13 cellular contexts compared by ENCODE assay signal in genomic region chr1:8425781-8426161, GRCh38.
DNase-seq lines count a peak whose midpoint lies in the region; ATAC-seq and TF ChIP-seq lines count a peak whose summit lies in the region.
"Had no signal": no experiment of that assay in that cellular context is flagged by ENCODE, and none has a peak within 500 bp of the region (broad histone marks: within the 10 kb centered on the region; RNA-seq: fewer than 3 reads in every experiment).

No MANE protein-coding gene starts in this region.

- no peak for DNase-seq in CD4-positive, CD25-positive, alpha-beta regulatory T cell
- DNase-seq in progenitor cell of endocrine pancreas (ENCODE audit: low spot score, unreplicated experiment) (no peak), A673 (ENCODE audit: low spot score) (no peak), SKM-1 (lab: John Stamatoyannopoulos, UW; ENCODE audit: unreplicated experiment) (no peak)
- DNase-seq in stimulated activated CD4-positive, alpha-beta T cell treated with anti-CD3 and anti-CD28 coated beads, Interleukin-4, amount 100 ng/mL, for 24 hours, result no peak
- DNase-seq: COR-L47; dermis blood vessel endothelial cell; mucosa of descending colon; retina; SHP77 treated with DMSO at 0.1 percent for 48 hours; stimulated activated naive CD4-positive, alpha-beta T cell treated with Interleukin-2 at 50 U/mL for 16 hours had no signal

- H3K4me1 Mint-ChIP-seq in CD4-positive, CD25-positive, alpha-beta regulatory T cell, result peaks cover 30 to 65% (median 48%) of the 10 kb centered on the region in 4 donors
- H3K4me1 Mint-ChIP-seq in dendritic cell treated with granulocyte-macrophage colony-stimulating factor and Interleukin-4, amounts not matched to agents 40 ng/mL and 50 ng/mL, for 4 days (ENCODE audit: low read depth), result peaks cover 65% of the 10 kb centered on the region
- H3K4me1 Mint-ChIP-seq in progenitor cell of endocrine pancreas (ENCODE audit: low read depth), result peaks cover 26% of the 10 kb centered on the region

- H3K4me3 ChIP-seq in CD4-positive, CD25-positive, alpha-beta regulatory T cell (ENCODE audit: low read depth, low read length), result no peak overlapping the region
- no peak overlapping the region for H3K4me3 ChIP-seq in HUES48 (ENCODE audit: low read depth, low read length)
- H3K4me3 ChIP-seq in A673 (ENCODE audit: low read depth, low read length, poor library complexity, severe bottlenecking), result no peak overlapping the region
- H3K4me3 ChIP-seq: mucosa of descending colon had no signal

- H3K36me3 ChIP-seq in CD4-positive, CD25-positive, alpha-beta regulatory T cell (ENCODE audit: control insufficient read depth, insufficient read depth, low read length), result peaks cover under 1% of the 10 kb centered on the region
- H3K36me3 ChIP-seq in HUES48 (ENCODE audit: control insufficient read depth, insufficient read depth, low read length) (peaks cover 11% of the 10 kb centered on the region; the same call in 1 of the 2 replicates), A673 (ENCODE audit: insufficient read depth, low read length, poor library complexity, severe bottlenecking) (peaks cover 4% of the 10 kb centered on the region)

- no peaks in the 10 kb centered on the region for H3K27me3 ChIP-seq in CD4-positive, CD25-positive, alpha-beta regulatory T cell (ENCODE audit: control insufficient read depth, insufficient read depth, low read length)
- no peaks in the 10 kb centered on the region for H3K27me3 ChIP-seq in HUES48 (ENCODE audit: control insufficient read depth, insufficient read depth, low read length)
- no peaks in the 10 kb centered on the region for H3K27me3 ChIP-seq in A673 (replicated peaks; ENCODE audit: insufficient read depth, low read depth, low read length, poor library complexity)

- H3K4me3 Mint-ChIP-seq in CD4-positive, CD25-positive, alpha-beta regulatory T cell, result peak overlapping the region; percentile 48 to 94 (median 90)
- no peak overlapping the region for H3K4me3 Mint-ChIP-seq in dendritic cell treated with granulocyte-macrophage colony-stimulating factor and Interleukin-4, amounts not matched to agents 40 ng/mL and 50 ng/mL, for 4 days
- no peak overlapping the region for H3K4me3 Mint-ChIP-seq in progenitor cell of endocrine pancreas (ENCODE audit: low read depth)

- intact Hi-C loops in dendritic cell treated with granulocyte-macrophage colony-stimulating factor and Interleukin-4, amounts not matched to agents 40 ng/mL and 50 ng/mL, for 4 days (cut with micrococcal nuclease), result loop anchor here (5.0 to 10.0 kb wide), 3 partner anchors 37 to 449 kb away; partner anchors contain the start of gene ENO1
- intact Hi-C loops in A673 (cut with micrococcal nuclease; ENCODE audit: unreplicated experiment), result loop anchor here (2.0 kb wide), 1 partner anchor 51 kb away; no protein-coding TSS in a partner anchor

- no peak overlapping the region for H3K9ac ChIP-seq in HUES48 (ENCODE audit: low read depth, low read length)

- no peaks in the 10 kb centered on the region for H3K9me3 Mint-ChIP-seq in CD4-positive, CD25-positive, alpha-beta regulatory T cell
- H3K9me3 Mint-ChIP-seq in dendritic cell treated with granulocyte-macrophage colony-stimulating factor and Interleukin-4, amounts not matched to agents 40 ng/mL and 50 ng/mL, for 4 days, result no peaks in the 10 kb centered on the region
- H3K9me3 Mint-ChIP-seq in progenitor cell of endocrine pancreas (ENCODE audit: low read depth), result no peaks in the 10 kb centered on the region

- peak overlapping the region; percentile 84 for H3K27ac ChIP-seq in CD4-positive, CD25-positive, alpha-beta regulatory T cell (ENCODE audit: insufficient read depth, low read length, poor library complexity, severe bottlenecking)
- H3K27ac ChIP-seq in HUES48 (ENCODE audit: low read depth, low read length) (peak overlapping the region; percentile 98), A673 (ENCODE audit: low read depth, low read length, poor library complexity, severe bottlenecking) (no peak overlapping the region)

- CTCF ChIA-PET in A673 (lab: Charles Lee), result no interaction called here

- no peaks in the 10 kb centered on the region for H3K9me3 ChIP-seq in CD4-positive, CD25-positive, alpha-beta regulatory T cell (ENCODE audit: control insufficient read depth in 2 of 2, low read length in 2 of 2)
- H3K9me3 ChIP-seq in HUES48 (ENCODE audit: control insufficient read depth, insufficient read depth, low read length) (no peaks in the 10 kb centered on the region), A673 (ENCODE audit: low read depth, low read length, poor library complexity, severe bottlenecking) (no peaks in the 10 kb centered on the region)
- H3K9me3 ChIP-seq: mucosa of descending colon had no signal

- TF ChIP-seq CTCF in progenitor cell of endocrine pancreas (IDR thresholded peaks at IDR 0.05; ENCODE audit: unreplicated experiment) (no peak), A673 (conservative IDR thresholded peaks at IDR 0.05; ENCODE audit: low read depth, low read length) (no peak)

- ATAC-seq in CD4-positive, CD25-positive, alpha-beta regulatory T cell (ENCODE audit: low read depth in 2 of 2), result no peak
- ATAC-seq: mucosa of descending colon had no signal

- H3K27ac Mint-ChIP-seq in CD4-positive, CD25-positive, alpha-beta regulatory T cell, result peak overlapping the region; percentile 90 to 100 (median 91)
- H3K27ac Mint-ChIP-seq in dendritic cell treated with granulocyte-macrophage colony-stimulating factor and Interleukin-4, amounts not matched to agents 40 ng/mL and 50 ng/mL, for 4 days, result peak overlapping the region; percentile 90
- H3K27ac Mint-ChIP-seq in progenitor cell of endocrine pancreas, result peak overlapping the region; percentile 88

- H3K27me3 Mint-ChIP-seq in CD4-positive, CD25-positive, alpha-beta regulatory T cell, result no peaks in the 10 kb centered on the region
- no peaks in the 10 kb centered on the region for H3K27me3 Mint-ChIP-seq in dendritic cell treated with granulocyte-macrophage colony-stimulating factor and Interleukin-4, amounts not matched to agents 40 ng/mL and 50 ng/mL, for 4 days
- no peaks in the 10 kb centered on the region for H3K27me3 Mint-ChIP-seq in progenitor cell of endocrine pancreas

- peaks cover 75% of the 10 kb centered on the region for H3K4me1 ChIP-seq in CD4-positive, CD25-positive, alpha-beta regulatory T cell (ENCODE audit: control insufficient read depth, insufficient read depth, low read length, poor library complexity, severe bottlenecking)
- H3K4me1 ChIP-seq in HUES48 (ENCODE audit: control insufficient read depth, insufficient read depth, low read length), result peaks cover 51% of the 10 kb centered on the region
- peaks cover 37% of the 10 kb centered on the region for H3K4me1 ChIP-seq in A673 (ENCODE audit: insufficient read depth, low read length, poor library complexity, severe bottlenecking)

- H3K36me3 Mint-ChIP-seq in CD4-positive, CD25-positive, alpha-beta regulatory T cell, result no peaks in the 10 kb centered on the region
- peaks cover 30% of the 10 kb centered on the region for H3K36me3 Mint-ChIP-seq in dendritic cell treated with granulocyte-macrophage colony-stimulating factor and Interleukin-4, amounts not matched to agents 40 ng/mL and 50 ng/mL, for 4 days (ENCODE audit: low read depth)
- peaks cover 1% of the 10 kb centered on the region for H3K36me3 Mint-ChIP-seq in progenitor cell of endocrine pancreas (ENCODE audit: insufficient read depth)

- BruUV-seq in A673 (replicated peaks; lab: Mats Ljungman, UMichigan), result no TSS peak

- POLR2A ChIA-PET in A673 (lab: Charles Lee; ENCODE audit: low non-redundant PET), result no interaction called here

Comparison
In these comparisons a context has a peak if more than half of its experiments do, and no peak if none do; other contexts are left out.
1. H3K4me3 Mint-ChIP-seq: peak in CD4-positive, CD25-positive, alpha-beta regulatory T cell (4 of 4); none in dendritic cell treated with granulocyte-macrophage colony-stimulating factor and Interleukin-4, amounts not matched to agents 40 ng/mL and 50 ng/mL, for 4 days (single experiment) and progenitor cell of endocrine pancreas (single experiment).
2. Peak in every context shown above with its lines, with median percentiles within 50 percentile points of each other: H3K27ac Mint-ChIP-seq.